ENCODE assay signal across 14 cellular contexts in the genomic region with DNA sequence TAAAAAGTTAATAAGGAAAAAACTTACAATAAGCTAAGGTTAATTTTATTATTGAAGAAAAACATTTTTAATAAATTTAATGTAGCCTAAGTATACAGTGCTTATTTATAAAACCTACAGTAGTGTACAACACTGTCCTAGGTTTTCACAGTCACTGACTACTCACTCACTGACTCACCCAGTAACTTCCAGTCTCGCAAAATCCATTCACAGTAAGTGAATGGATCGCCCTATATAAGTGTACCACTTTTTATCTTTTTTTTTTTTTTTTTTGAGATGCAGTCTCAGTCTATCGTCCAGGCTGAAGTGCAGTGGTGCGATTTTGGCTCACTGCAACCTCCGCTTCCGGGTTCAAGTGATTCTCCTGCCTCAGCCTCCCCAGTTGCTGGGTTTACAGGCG. TPM values are rescaled to one million over a fixed set of nuclear protein-coding genes. Genes with fewer than 3 reads are reported as not detected.
A peak's percentile ranks its signal among the peaks of the same experiment; 100 is the strongest.
DNase-seq lines count a peak whose midpoint lies in the region; ATAC-seq and TF ChIP-seq lines count a peak whose summit lies in the region.
"Had no signal": no experiment of that assay in that cellular context is flagged by ENCODE, and none has a peak within 500 bp of the region (broad histone marks: within the 10 kb centered on the region; RNA-seq: fewer than 3 reads in every experiment).

No MANE protein-coding gene starts in this region.

- H3K9me3 ChIP-seq in colonic mucosa, result no peaks in the 10 kb centered on the region
- H3K9me3 ChIP-seq: suprapubic skin had no signal

- H3K4me1 ChIP-seq in colonic mucosa, result no peaks in the 10 kb centered on the region

- H3K27me3 ChIP-seq in colonic mucosa, result no peaks in the 10 kb centered on the region
- H3K27me3 ChIP-seq: suprapubic skin had no signal

- DNase-seq in ELR (ENCODE audit: low read depth) (peak; percentile 89), LHCN-M2 (ENCODE audit: low read depth) (peak; percentile 66), amniotic epithelial cell (ENCODE audit: low read depth) (peak; percentile 46), glomerular visceral epithelial cell (ENCODE audit: extremely low spot score) (peak; percentile 22), colonic mucosa (no peak), NCI-H1105 treated with DMSO at 0.1 percent for 48 hours (lab: John Stamatoyannopoulos, UW) (no peak), T-helper 1 cell (no peak)
- DNase-seq: activated B cell treated with CpG ODN at 0.5 μM for 24 hours; activated CD8-positive, alpha-beta memory T cell treated with anti-CD3 and anti-CD28 coated beads, Interleukin-2, amount 10 ng/mL, durations not matched to agents 7 days and 5 days; KG1; NCI-H1694 treated with DMSO at 0.1 percent for 48 hours; retina had no signal

- no peak overlapping the region for H3K4me3 ChIP-seq in colonic mucosa
- H3K4me3 ChIP-seq: suprapubic skin had no signal

- no peak for ATAC-seq in HG03565 (IDR thresholded peaks at IDR 0.05; ENCODE audit: unreplicated experiment)
- ATAC-seq: activated CD8-positive, alpha-beta memory T cell treated with anti-CD3 and anti-CD28 coated beads, Interleukin-2, amount 10 ng/mL, durations not matched to agents 7 days and 5 days had no signal

- no peaks in the 10 kb centered on the region for H3K36me3 ChIP-seq in colonic mucosa
- H3K36me3 ChIP-seq: suprapubic skin had no signal

- H3K9ac ChIP-seq in colonic mucosa (ENCODE audit: low read depth in 2 of 2, low read length in 2 of 2), result no peak overlapping the region

- intact Hi-C loops in colonic mucosa (cut with DNase I), result no loop called here

- TF ChIP-seq CTCF in colonic mucosa (IDR thresholded peaks at IDR 0.05), result no peak

- no peak overlapping the region for H3K27ac ChIP-seq in colonic mucosa
- H3K27ac ChIP-seq: suprapubic skin had no signal

RNA-seq across cellular contexts. Expression of a gene that starts 47.7 kb away (rescaled TPM):
- total RNA-seq in LHCN-M2 (2014; rRNA removed), result 46.8 and 55.4 TPM in 2 replicates
- 6.5 TPM for polyA plus RNA-seq in LHCN-M2 (2012)
- 10 to 100 TPM; 18.1 to 41.2 TPM for total RNA-seq in colonic mucosa

Comparison
In these comparisons a context has a peak if more than half of its experiments do, and no peak if none do; other contexts are left out.
1. DNase-seq: peak in ELR (single experiment), LHCN-M2 (single experiment), amniotic epithelial cell (single experiment) and glomerular visceral epithelial cell (single experiment); none in colonic mucosa (single experiment), NCI-H1105 treated with DMSO at 0.1 percent for 48 hours (single experiment) and T-helper 1 cell (0 of 5).